Comparison of ENCODE assay signal across 8 cellular contexts in genomic region chr10:58335306-58336005, GRCh38. TPM values are rescaled to one million over a fixed set of nuclear protein-coding genes. Genes with fewer than 3 reads are reported as not detected.
A peak's percentile ranks its signal among the peaks of the same experiment; 100 is the strongest.
DNase-seq lines count a peak whose midpoint lies in the region; ATAC-seq and TF ChIP-seq lines count a peak whose summit lies in the region.

No MANE protein-coding gene starts in this region.

- H3K27ac Mint-ChIP-seq in CD14-positive monocyte (peak overlapping the region; percentile 90 to 99 (median 95)), T-helper 17 cell (peak overlapping the region; percentile 78)

- H3K4me3 ChIP-seq in right lobe of liver: peak overlapping the region; percentile 93 to 97 (median 94)

- H3K4me1 ChIP-seq in right lobe of liver: peaks cover 0 to 3% (median 0%) of the 10 kb centered on the region in 4 donors

- peaks cover 20 to 26% of the 10 kb centered on the region in 2 donors for H3K36me3 Mint-ChIP-seq in CD14-positive monocyte
- H3K36me3 Mint-ChIP-seq in T-helper 17 cell (ENCODE audit: low read depth): no peaks in the 10 kb centered on the region

- H3K4me3 Mint-ChIP-seq in CD14-positive monocyte: peak overlapping the region; percentile 97 to 100
- H3K4me3 Mint-ChIP-seq in T-helper 17 cell: peak overlapping the region; percentile 97

- TF ChIP-seq CTCF in CD14-positive monocyte (IDR thresholded peaks at IDR 0.05): no peak
- no peak for TF ChIP-seq CTCF in right lobe of liver (IDR thresholded peaks at IDR 0.05)

- intact Hi-C loops in CD14-positive monocyte (cut with micrococcal nuclease) (loop anchor here in 1 of 2 donors (10.0 kb wide), 1 partner anchor 71 kb away; the partner anchor contains the start of genes CISD1 and IPMK), right lobe of liver (cut with DNase I) (no loop called here)

- peak overlapping the region; percentile 65 to 87 (median 76) for H3K27ac ChIP-seq in right lobe of liver
- peak overlapping the region; percentile 78 for H3K27ac ChIP-seq in substantia nigra (ENCODE audit: low read depth, low read length, poor library complexity, severe bottlenecking)

- H3K4me1 Mint-ChIP-seq in CD14-positive monocyte (peaks cover 74% of the 10 kb centered on the region), T-helper 17 cell (peaks cover 27% of the 10 kb centered on the region)

- H3K36me3 ChIP-seq in right lobe of liver: no peaks in the 10 kb centered on the region

- peaks cover 0 to 4% (median 0%) of the 10 kb centered on the region in 7 donors for H3K9me3 Mint-ChIP-seq in CD14-positive monocyte

- TF ChIP-seq POLR2A in right lobe of liver (IDR thresholded peaks at IDR 0.05): no peak

- H3K9me3 ChIP-seq in T-helper 17 cell (ENCODE audit: control insufficient read depth, low read length, poor library complexity, severe bottlenecking): no peaks in the 10 kb centered on the region
- H3K9me3 ChIP-seq in right lobe of liver: no peaks in the 10 kb centered on the region

- no peaks in the 10 kb centered on the region for H3K27me3 ChIP-seq in right lobe of liver

- ATAC-seq in GM19328 (IDR thresholded peaks at IDR 0.05; ENCODE audit: unreplicated experiment) (peak; percentile 35), HG03342 (IDR thresholded peaks at IDR 0.05; ENCODE audit: unreplicated experiment) (peak; percentile 40), T-helper 17 cell (peak; percentile 39), right lobe of liver (peak; percentile 68 to 73 (median 70))

- DNase-seq in CD14-positive monocyte (ENCODE audit: low spot score) (peak; percentile 52), T-helper 17 cell (no peak), dermis blood vessel endothelial cell (peak; percentile 53), right lobe of liver (peak; percentile 48 to 69 (median 50)), substantia nigra (lab: John Stamatoyannopoulos, UW) (peak in 31 of 49 donors; percentile 11 to 63 (median 41)), NCI-H187 treated with DMSO at 0.1 percent for 48 hours (lab: John Stamatoyannopoulos, UW) (no peak)

- H3K27me3 Mint-ChIP-seq in CD14-positive monocyte (ENCODE audit: low read depth in 3 of 3) (no peaks in the 10 kb centered on the region), T-helper 17 cell (no peaks in the 10 kb centered on the region)

- 5% methylated on average over 20 of the region's 37 CpGs for WGBS in right lobe of liver (ENCODE audit: insufficient coverage, low coverage, low lambda C conversion rate, missing lambda C conversion rate)

RNA-seq across cellular contexts. Expression of gene UBE2D1, which starts 0.7 kb away (rescaled TPM):
- 100 to 1,000 TPM; 107 to 119 TPM for polyA plus RNA-seq in CD14-positive monocyte
- 10 to 100 TPM; 10.5 to 14.6 TPM for total RNA-seq in T-helper 17 cell
- total RNA-seq in dermis blood vessel endothelial cell: 9.4 and 11.3 TPM in 2 replicates
- 10 to 100 TPM in 1 of 6 experiments, 1 to 10 TPM in 5; 3.1 to 11.9 (median 6.6) TPM for total RNA-seq in right lobe of liver

RNA-seq across cellular contexts. Expression of gene TFAM, which starts 49.8 kb away (rescaled TPM):
- polyA plus RNA-seq in CD14-positive monocyte: 10 to 100 TPM; 33.8 to 34.4 TPM
- 10 to 100 TPM; 33.9 to 40.2 TPM for total RNA-seq in T-helper 17 cell
- total RNA-seq in dermis blood vessel endothelial cell: 39.0 and 61.0 TPM in 2 replicates
- total RNA-seq in right lobe of liver: 10 to 100 TPM; 15.2 to 23.0 (median 19.7) TPM

Comparison
In these comparisons a context has a peak if more than half of its experiments do, and no peak if none do; other contexts are left out.
1. DNase-seq: peak in CD14-positive monocyte (single experiment), dermis blood vessel endothelial cell (single experiment), right lobe of liver (3 of 3) and substantia nigra (31 of 49); none in T-helper 17 cell (0 of 3) and NCI-H187 treated with DMSO at 0.1 percent for 48 hours (single experiment).
2. Peak in every context shown above with its lines, with median percentiles within 50 percentile points of each other: ATAC-seq.